In genomic region chr18:22470511-22471181, GRCh38 we compare ENCODE assay signal across 1 cellular context.
TF ChIP-seq lines count a peak whose summit lies in the region.

No MANE protein-coding gene starts in this region.

TF ChIP-seq in SK-N-SH, 30 proteins besides CTCF, POLR2A, EP300 and RAD21 (continued from another document):
- TF ChIP-seq RXRA (IDR thresholded peaks at IDR 0.05; ENCODE audit: borderline replicate concordance, low read depth) (no peak), NRF1 (IDR thresholded peaks at IDR 0.05; ENCODE audit: low read depth, low read length) (no peak)
